Comparison of ENCODE assay signal across 8 cellular contexts in genomic region chr7:100544949-100545635, GRCh38. TPM values are rescaled to one million over a fixed set of nuclear protein-coding genes. Genes with fewer than 3 reads are reported as not detected.
DNase-seq lines count a peak whose midpoint lies in the region; ATAC-seq, FAIRE-seq and TF ChIP-seq lines count a peak whose summit lies in the region.

No MANE protein-coding gene starts in this region.

- H4K20me1 ChIP-seq in H1 (replicated peaks in 1 of 2; ENCODE audit: control insufficient read depth in 1 of 2, insufficient read depth in 2 of 2, low read length in 2 of 2) = no peaks in the 10 kb centered on the region

- no peak overlapping the region for H4K8ac ChIP-seq in H1 (ENCODE audit: extremely low read depth, insufficient read depth, low read length)

- no peak overlapping the region for H3K18ac ChIP-seq in H1 (ENCODE audit: extremely low read depth, low read length)

- H3K9me3 ChIP-seq in H1 (ENCODE audit: insufficient read depth in 2 of 2, low read depth in 1 of 2, low read length in 1 of 2) = no peaks in the 10 kb centered on the region

- H3K56ac ChIP-seq in H1 (replicated peaks; ENCODE audit: insufficient read length, low read depth, low read length) = no peak overlapping the region

- H3K23ac ChIP-seq in H1 (ENCODE audit: insufficient read length) = no peak overlapping the region

- H3K36me3 ChIP-seq in H1 (ENCODE audit: control insufficient read depth in 2 of 4, insufficient read depth in 4 of 4, low read length in 3 of 4) = peaks cover 0 to 4% (median 0%) of the 10 kb centered on the region in 4 experiments; a peak in 3 of 8 replicates

- no peak for TF ChIP-seq POLR2A in H1 (IDR thresholded peaks at IDR 0.05; ENCODE audit: control extremely low read depth in 1 of 2, low read depth in 2 of 2, low read length in 2 of 2)

- peak overlapping the region; percentile 35; the same call in 1 of the 2 replicates for H2BK20ac ChIP-seq in H1 (ENCODE audit: low read length)

- no peak for FAIRE-seq in H1 (lab: Jason Lieb, UNC)

- no peak overlapping the region for H3K4ac ChIP-seq in H1 (replicated peaks; ENCODE audit: insufficient read length, low read depth, low read length)

- no peak for TF ChIP-seq RAD21 in H1 (IDR thresholded peaks at IDR 0.05 in 1 of 2, conservative IDR thresholded peaks at IDR 0.05 in 1 of 2; ENCODE audit: low read depth in 2 of 2, low read length in 2 of 2)

- no peak overlapping the region for H2AK5ac ChIP-seq in H1 (ENCODE audit: low read depth, low read length)

- H2BK5ac ChIP-seq in H1 (ENCODE audit: low read depth, low read length) = 0 out of 2 replicates have a peak overlapping the region, but pooled peaks have one; percentile 27

- no peak overlapping the region for H2BK15ac ChIP-seq in H1 (ENCODE audit: low read length)

- H3K4me3 ChIP-seq in H1 (ENCODE audit: extremely low read depth in 1 of 4, insufficient read depth in 2 of 4, low read depth in 3 of 4, low read length in 4 of 4) = no peak overlapping the region

- H3K14ac ChIP-seq in H1 (ENCODE audit: insufficient read length) = no peak overlapping the region

- peaks cover 0 to 44% of the 10 kb centered on the region in 2 experiments; a peak in 3 of 4 replicates for H3K79me2 ChIP-seq in H1 (ENCODE audit: control insufficient read depth in 1 of 2, insufficient read depth in 2 of 2, low read length in 2 of 2)

- peak overlapping the region; percentile 0; the same call in 1 of the 2 replicates for H3K27ac ChIP-seq in H1 (ENCODE audit: low read depth, low read length)

- H3K4me2 ChIP-seq in H1 (ENCODE audit: insufficient read depth in 1 of 2, low read depth in 2 of 2, low read length in 2 of 2) = peak overlapping the region in 1 of 2 experiments; percentile 27; a peak in 2 of 4 replicates

- 90% methylated on average over 2 of the region's 2 CpGs; no CpG with 5 or more reads in 1 of the 2 experiments for WGBS in H1 (ENCODE audit: extremely low coverage in 1 of 2, insufficient coverage in 1 of 2, insufficient read length in 1 of 2, insufficient replicate concordance in 2 of 2, low coverage in 1 of 2, low lambda C conversion rate in 2 of 2, missing lambda C conversion rate in 1 of 2), 2 experiments

- H2BK120ac ChIP-seq in H1 (replicated peaks; ENCODE audit: low read depth, low read length) = no peak overlapping the region

- DNase-seq in DMS153 (lab: John Stamatoyannopoulos, UW) (peak; percentile 36), DMS153 treated with DMSO at 0.1 percent for 48 hours (lab: John Stamatoyannopoulos, UW; ENCODE audit: unreplicated experiment) (no peak), NCI-H2196 (lab: John Stamatoyannopoulos, UW; ENCODE audit: unreplicated experiment) (peak; percentile 67), H1 (ENCODE audit: low read depth in 1 of 2, low spot score in 2 of 2) (no peak), omental fat pad (ENCODE audit: low spot score) (no peak), T1000 (lab: John Stamatoyannopoulos, UW) (no peak), kidney glomerular epithelial cell (lab: John Stamatoyannopoulos, UW) (no peak)

- CTCF ChIA-PET in H1 (lab: Charles Lee; ENCODE audit: partially characterized antibody) = interaction anchor here (0.6 to 26.5 kb wide), 11 partner anchors 9 to 220 kb away, joined by 3 to 341 read pairs (median 4); no protein-coding TSS in a partner anchor

- no peaks in the 10 kb centered on the region for H3K23me2 ChIP-seq in H1 (ENCODE audit: low read depth, low read length)

- peaks cover 0 to 3% (median 2%) of the 10 kb centered on the region in 4 experiments; a peak in 3 of 7 replicates for H3K27me3 ChIP-seq in H1 (replicated peaks in 1 of 4; ENCODE audit: control insufficient read depth in 3 of 4, extremely low read depth in 1 of 4, insufficient read depth in 3 of 4, low read length in 3 of 4)

- peaks cover 2% of the 10 kb centered on the region; the same call in 1 of the 2 replicates for H3K79me1 ChIP-seq in H1 (ENCODE audit: low read depth, low read length)

- peak; percentile 20 for ATAC-seq in omental fat pad (ENCODE audit: low FRiP score)
- no peak for ATAC-seq in GM18502 (IDR thresholded peaks at IDR 0.05; ENCODE audit: poor library complexity, unreplicated experiment)

- no peak overlapping the region for H2AFZ ChIP-seq in H1 (ENCODE audit: low read length)

- no peak for TF ChIP-seq EP300 in H1 (IDR thresholded peaks at IDR 0.05; ENCODE audit: borderline replicate concordance in 1 of 2, low read depth in 2 of 2, low read length in 2 of 2)

- POLR2A ChIA-PET in H1 (lab: Charles Lee; ENCODE audit: partially characterized antibody) = interaction anchor here (1.0 to 2.9 kb wide), 6 partner anchors 12 to 116 kb away, joined by 4 to 10 read pairs (median 4); partner anchors contain the start of genes MEPCE and ZCWPW1

- no peak overlapping the region for H4K91ac ChIP-seq in H1 (replicated peaks; ENCODE audit: insufficient read length, low read length)

- no peak overlapping the region for H4K5ac ChIP-seq in H1 (ENCODE audit: insufficient read length, low read depth, low read length)

- H2BK12ac ChIP-seq in H1 (ENCODE audit: low read depth, low read length) = no peak overlapping the region; the same call in 1 of the 2 replicates

- H3K4me1 ChIP-seq in H1 (replicated peaks in 1 of 4; ENCODE audit: control insufficient read depth in 3 of 4, insufficient read depth in 4 of 4, low read length in 3 of 4) = peaks cover 13 to 46% (median 27%) of the 10 kb centered on the region in 4 experiments; a peak in 6 of 7 replicates

- no peak for TF ChIP-seq CTCF in H1 (IDR thresholded peaks at IDR 0.05; ENCODE audit: control extremely low read depth in 1 of 3, insufficient read depth in 1 of 3, low read depth in 1 of 3, low read length in 3 of 3)
- TF ChIP-seq CTCF in omental fat pad (IDR thresholded peaks at IDR 0.05) = no peak

- peak overlapping the region in 1 of 4 experiments; percentile 3; a peak in 3 of 7 replicates for H3K9ac ChIP-seq in H1 (replicated peaks in 1 of 4; ENCODE audit: extremely low read depth in 1 of 4, low read depth in 3 of 4, low read length in 3 of 4)

TF ChIP-seq in H1, 55 proteins besides CTCF, POLR2A, EP300 and RAD21 (continues in another document):
- no peak for TF ChIP-seq RNF2 (IDR thresholded peaks at IDR 0.05; ENCODE audit: borderline replicate concordance, low read depth, low read length, missing control alignments, poor library complexity, severe bottlenecking)

RNA-seq across cellular contexts. Expression of gene AGFG2, which starts 6.1 kb away (rescaled TPM):
- total RNA-seq in H1 (2021; fragmentation: NEBNext Ultra II Directional; extraction: Animal tissue kit (Norgen Biotek cat#: 25700)) = 7.6 TPM in 2 replicates
- 11.2 and 15.9 TPM in 2 replicates for polyA plus RNA-seq in H1 (2011; rRNA removed)
- 8.7 TPM for polyA plus RNA-seq in H1 (2011; cell fraction: cytosol; rRNA removed)
- 18.2 TPM for polyA plus RNA-seq in H1 (2011; cell fraction: nucleus; rRNA removed)
- polyA plus RNA-seq in H1 (2012, experiment 1 of 2) = 5.8 to 9.2 TPM (median 6.5 TPM) in 4 replicates
- 4.1 TPM for polyA plus RNA-seq in H1 (2012, experiment 2 of 2)
- 2.6 TPM for polyA plus RNA-seq in H1 (2013, experiment 1 of 2)
- polyA plus RNA-seq in H1 (2013, experiment 2 of 2) = 3.0 TPM
- polyA minus RNA-seq in H1 (2011; rRNA and poly(A)+ RNA removed) = 7.0 and 7.5 TPM in 2 replicates
- 12.4 TPM for polyA minus RNA-seq in H1 (2011; cell fraction: cytosol; rRNA and poly(A)+ RNA removed)
- polyA minus RNA-seq in H1 (2011; cell fraction: nucleus; rRNA and poly(A)+ RNA removed) = 13.5 TPM
- total RNA-seq in omental fat pad = 10 to 100 TPM; 10.6 to 45.0 (median 21.3) TPM

RNA-seq across cellular contexts. Expression of gene SAP25, which starts 28.6 kb away (rescaled TPM):
- total RNA-seq in H1 (2021; fragmentation: NEBNext Ultra II Directional; extraction: Animal tissue kit (Norgen Biotek cat#: 25700)) = 5.4 and 5.8 TPM in 2 replicates
- 3.6 and 8.2 TPM in 2 replicates for polyA plus RNA-seq in H1 (2011; rRNA removed)
- polyA plus RNA-seq in H1 (2011; cell fraction: cytosol; rRNA removed) = 2.3 TPM
- polyA plus RNA-seq in H1 (2011; cell fraction: nucleus; rRNA removed) = 33.0 TPM
- polyA plus RNA-seq in H1 (2012, experiment 1 of 2) = 4.8 to 6.4 TPM (median 5.3 TPM) in 4 replicates
- polyA plus RNA-seq in H1 (2012, experiment 2 of 2) = 4.1 TPM
- 5.7 TPM for polyA plus RNA-seq in H1 (2013, experiment 1 of 2)
- 4.9 TPM for polyA plus RNA-seq in H1 (2013, experiment 2 of 2)
- not detected in 2 replicates for polyA minus RNA-seq in H1 (2011; rRNA and poly(A)+ RNA removed)
- polyA minus RNA-seq in H1 (2011; cell fraction: cytosol; rRNA and poly(A)+ RNA removed) = not detected
- polyA minus RNA-seq in H1 (2011; cell fraction: nucleus; rRNA and poly(A)+ RNA removed) = 3.1 TPM
- total RNA-seq in omental fat pad = 1 to 10 TPM in 3 of 4 donors, not detected in 1; 1.1 to 4.7 (median 1.7) TPM

RNA-seq across cellular contexts. Expression of gene LRCH4, which starts 40.8 kb away (rescaled TPM):
- 34.5 and 36.6 TPM in 2 replicates for total RNA-seq in H1 (2021; fragmentation: NEBNext Ultra II Directional; extraction: Animal tissue kit (Norgen Biotek cat#: 25700))
- polyA plus RNA-seq in H1 (2011; rRNA removed) = 15.5 and 36.5 TPM in 2 replicates
- 14.3 TPM for polyA plus RNA-seq in H1 (2011; cell fraction: cytosol; rRNA removed)
- polyA plus RNA-seq in H1 (2011; cell fraction: nucleus; rRNA removed) = 126 TPM
- polyA plus RNA-seq in H1 (2012, experiment 1 of 2) = 16.5 to 30.3 TPM (median 28.4 TPM) in 4 replicates
- polyA plus RNA-seq in H1 (2012, experiment 2 of 2) = 20.6 TPM
- polyA plus RNA-seq in H1 (2013, experiment 1 of 2) = 30.9 TPM
- polyA plus RNA-seq in H1 (2013, experiment 2 of 2) = 27.8 TPM
- polyA minus RNA-seq in H1 (2011; rRNA and poly(A)+ RNA removed) = 10.6 and 13.2 TPM in 2 replicates
- polyA minus RNA-seq in H1 (2011; cell fraction: cytosol; rRNA and poly(A)+ RNA removed) = 26.1 TPM
- 45.6 TPM for polyA minus RNA-seq in H1 (2011; cell fraction: nucleus; rRNA and poly(A)+ RNA removed)
- total RNA-seq in omental fat pad = 100 to 1,000 TPM in 1 of 4 donors, 10 to 100 TPM in 3; 51.8 to 108 (median 55.7) TPM

RNA-seq across cellular contexts. Expression of gene FBXO24, which starts 41.0 kb away (rescaled TPM):
- 0.35 and 0.59 TPM in 2 replicates for total RNA-seq in H1 (2021; fragmentation: NEBNext Ultra II Directional; extraction: Animal tissue kit (Norgen Biotek cat#: 25700))
- 0.57 and 0.83 TPM in 2 replicates for polyA plus RNA-seq in H1 (2011; rRNA removed)
- polyA plus RNA-seq in H1 (2011; cell fraction: cytosol; rRNA removed) = 0.57 TPM
- polyA plus RNA-seq in H1 (2011; cell fraction: nucleus; rRNA removed) = 1.4 TPM
- 0.80 to 1.5 TPM (median 1.1 TPM) in 4 replicates for polyA plus RNA-seq in H1 (2012, experiment 1 of 2)
- 0.17 TPM for polyA plus RNA-seq in H1 (2012, experiment 2 of 2)
- polyA plus RNA-seq in H1 (2013, experiment 1 of 2) = 0.39 TPM
- polyA plus RNA-seq in H1 (2013, experiment 2 of 2) = 0.28 TPM
- 0.66 and 0.95 TPM in 2 replicates for polyA minus RNA-seq in H1 (2011; rRNA and poly(A)+ RNA removed)
- polyA minus RNA-seq in H1 (2011; cell fraction: cytosol; rRNA and poly(A)+ RNA removed) = not detected
- 0.30 TPM for polyA minus RNA-seq in H1 (2011; cell fraction: nucleus; rRNA and poly(A)+ RNA removed)
- under 1 TPM in 1 of 4 donors, not detected in 3; 0.36 TPM for total RNA-seq in omental fat pad

RNA-seq across cellular contexts. Expression of gene PCOLCE, which starts 57.1 kb away (rescaled TPM):
- 69.2 and 70.6 TPM in 2 replicates for total RNA-seq in H1 (2021; fragmentation: NEBNext Ultra II Directional; extraction: Animal tissue kit (Norgen Biotek cat#: 25700))
- polyA plus RNA-seq in H1 (2011; rRNA removed) = 21.5 and 46.6 TPM in 2 replicates
- polyA plus RNA-seq in H1 (2011; cell fraction: cytosol; rRNA removed) = 26.8 TPM
- 126 TPM for polyA plus RNA-seq in H1 (2011; cell fraction: nucleus; rRNA removed)
- 80.3 to 96.2 TPM (median 87.0 TPM) in 4 replicates for polyA plus RNA-seq in H1 (2012, experiment 1 of 2)
- polyA plus RNA-seq in H1 (2012, experiment 2 of 2) = 81.2 TPM
- 132 TPM for polyA plus RNA-seq in H1 (2013, experiment 1 of 2)
- polyA plus RNA-seq in H1 (2013, experiment 2 of 2) = 122 TPM
- polyA minus RNA-seq in H1 (2011; rRNA and poly(A)+ RNA removed) = 7.8 and 13.1 TPM in 2 replicates
- 27.5 TPM for polyA minus RNA-seq in H1 (2011; cell fraction: cytosol; rRNA and poly(A)+ RNA removed)
- 29.2 TPM for polyA minus RNA-seq in H1 (2011; cell fraction: nucleus; rRNA and poly(A)+ RNA removed)
- 10 to 100 TPM; 20.6 to 87.2 (median 40.5) TPM for total RNA-seq in omental fat pad

Comparison
In these comparisons a context has a peak if more than half of its experiments do, and no peak if none do; other contexts are left out.
1. DNase-seq: peak in DMS153 (single experiment) and NCI-H2196 (single experiment); none in DMS153 treated with DMSO at 0.1 percent for 48 hours (single experiment), H1 (0 of 2), omental fat pad (single experiment), T1000 (single experiment) and kidney glomerular epithelial cell (single experiment).